ENCODE assay signal across 20 cellular contexts in the genomic region with DNA sequence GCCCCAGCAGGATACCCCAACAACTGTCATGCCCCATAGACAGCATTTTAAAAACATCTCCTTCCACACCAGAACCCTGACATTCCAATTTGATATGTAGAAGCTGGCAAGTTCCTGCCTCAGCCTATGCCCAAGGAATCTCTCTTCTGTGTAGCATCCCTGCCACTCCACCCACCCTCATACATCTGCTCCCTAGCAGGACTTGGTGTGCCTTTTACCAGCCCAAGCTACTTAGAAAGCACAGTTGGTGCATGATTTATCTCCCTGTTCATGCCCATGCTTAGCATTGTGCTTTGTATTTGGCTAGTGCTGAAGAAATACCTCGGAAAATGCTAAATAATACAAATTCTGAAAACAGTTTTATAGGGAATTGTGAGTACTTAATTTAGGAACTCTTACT.
DNase-seq lines count a peak whose midpoint lies in the region; ATAC-seq and TF ChIP-seq lines count a peak whose summit lies in the region.
"Had no signal": no experiment of that assay in that cellular context is flagged by ENCODE, and none has a peak within 500 bp of the region (broad histone marks: within the 10 kb centered on the region; RNA-seq: fewer than 3 reads in every experiment).

No MANE protein-coding gene starts in this region.

- TF ChIP-seq CTCF in A673 (conservative IDR thresholded peaks at IDR 0.05; ENCODE audit: low read depth, low read length) (no peak), mesothelial cell of epicardium (IDR thresholded peaks at IDR 0.05; ENCODE audit: unreplicated experiment) (no peak), right lobe of liver (IDR thresholded peaks at IDR 0.05) (no peak)

- H3K4me3 ChIP-seq in A673 (ENCODE audit: low read depth, low read length, poor library complexity, severe bottlenecking), result no peak overlapping the region
- H3K4me3 ChIP-seq in right lobe of liver, result no peak overlapping the region
- H3K4me3 ChIP-seq: BLaER1 treated with 17β-estradiol and CSF1 and Interleukin-3, amounts not matched to agents 10 nM and 100 nM; GM12878; GM23248 had no signal

- no peaks in the 10 kb centered on the region for H3K36me3 Mint-ChIP-seq in mesothelial cell of epicardium
- H3K36me3 Mint-ChIP-seq: CD14-positive monocyte; CD8-positive, alpha-beta memory T cell had no signal

- no peak for TF ChIP-seq POLR2A in right lobe of liver (IDR thresholded peaks at IDR 0.05)

- H3K4me3 Mint-ChIP-seq in mesothelial cell of epicardium, result no peak overlapping the region
- H3K4me3 Mint-ChIP-seq: CD14-positive monocyte; CD4-positive, alpha-beta T cell; CD8-positive, alpha-beta memory T cell had no signal

- peak overlapping the region; percentile 40 for H3K27ac Mint-ChIP-seq in mesothelial cell of epicardium
- H3K27ac Mint-ChIP-seq: CD14-positive monocyte; CD4-positive, alpha-beta T cell; CD8-positive, alpha-beta memory T cell had no signal

- intact Hi-C loops in A673 (cut with micrococcal nuclease; ENCODE audit: unreplicated experiment), result loop anchor here (2.0 to 5.0 kb wide), 3 partner anchors 118 to 1288 kb away; no protein-coding TSS in a partner anchor
- intact Hi-C loops in right lobe of liver (cut with DNase I), result no loop called here

- no peaks in the 10 kb centered on the region for H3K9me3 Mint-ChIP-seq in mesothelial cell of epicardium
- H3K9me3 Mint-ChIP-seq: CD4-positive, alpha-beta T cell; CD8-positive, alpha-beta memory T cell had no signal

- no peaks in the 10 kb centered on the region for H3K36me3 ChIP-seq in A673 (ENCODE audit: insufficient read depth, low read length, poor library complexity, severe bottlenecking)
- no peaks in the 10 kb centered on the region for H3K36me3 ChIP-seq in right lobe of liver
- H3K36me3 ChIP-seq: BE2C; BLaER1 treated with 17β-estradiol and CSF1 and Interleukin-3, amounts not matched to agents 10 nM and 100 nM had no signal

- BruUV-seq in A673 (replicated peaks; lab: Mats Ljungman, UMichigan), result no TSS peak

- peak; percentile 88 for DNase-seq in A673 (ENCODE audit: low spot score)
- DNase-seq in NCI-H69 (lab: John Stamatoyannopoulos, UW), result peak; percentile 38
- DNase-seq in mesothelial cell of epicardium (ENCODE audit: low spot score in 2 of 2, unreplicated experiment in 2 of 2), result no peak
- no peak for DNase-seq in activated CD4-positive, alpha-beta T cell treated with anti-CD3 and anti-CD28 coated beads, Interleukin-2, amount 50 U/mL, for 48 hours
- DNase-seq in ureter (ENCODE audit: low spot score), result no peak
- DNase-seq in right lobe of liver, result no peak
- DNase-seq: AML-193; BE2C; CD4-positive, alpha-beta T cell; CD8-positive, alpha-beta memory T cell; DMS 273 treated with DMSO at 0.1 percent for 48 hours; DMS79; EL; GDM1; GM23248; H7; HCEC 1CT had no signal

- no peaks in the 10 kb centered on the region for H3K27me3 ChIP-seq in A673 (replicated peaks; ENCODE audit: insufficient read depth, low read depth, low read length, poor library complexity)
- no peaks in the 10 kb centered on the region for H3K27me3 ChIP-seq in right lobe of liver
- H3K27me3 ChIP-seq: BE2C had no signal

- WGBS in right lobe of liver (ENCODE audit: insufficient coverage, low coverage, low lambda C conversion rate, missing lambda C conversion rate), result 84% methylated on average over 1 of the region's 1 CpG

- H3K27ac ChIP-seq in A673 (ENCODE audit: low read depth, low read length, poor library complexity, severe bottlenecking) (peak overlapping the region; percentile 100), right lobe of liver (no peak overlapping the region)
- H3K27ac ChIP-seq: GM23248 had no signal

- POLR2A ChIA-PET in A673 (lab: Charles Lee; ENCODE audit: low non-redundant PET), result no interaction called here

- peaks cover 74% of the 10 kb centered on the region for H3K4me1 Mint-ChIP-seq in mesothelial cell of epicardium
- H3K4me1 Mint-ChIP-seq: CD8-positive, alpha-beta memory T cell had no signal

- no peaks in the 10 kb centered on the region for H3K27me3 Mint-ChIP-seq in mesothelial cell of epicardium (ENCODE audit: low read depth)
- H3K27me3 Mint-ChIP-seq: CD4-positive, alpha-beta T cell had no signal

- CTCF ChIA-PET in A673 (lab: Charles Lee), result interaction anchor here (0.9 to 2.1 kb wide), 2 partner anchors 241 to 417 kb away, joined by 6 to 15 read pairs; no protein-coding TSS in a partner anchor

- H3K9me3 ChIP-seq in A673 (ENCODE audit: low read depth, low read length, poor library complexity, severe bottlenecking) (peaks cover 6% of the 10 kb centered on the region), right lobe of liver (no peaks in the 10 kb centered on the region)
- H3K9me3 ChIP-seq: BE2C had no signal

- peaks cover 86% of the 10 kb centered on the region for H3K4me1 ChIP-seq in A673 (ENCODE audit: insufficient read depth, low read length, poor library complexity, severe bottlenecking)
- H3K4me1 ChIP-seq in right lobe of liver, result no peaks in the 10 kb centered on the region

- ATAC-seq in right lobe of liver, result no peak
- ATAC-seq: GM12878 had no signal

Comparison
In these comparisons a context has a peak if more than half of its experiments do, and no peak if none do; other contexts are left out.
1. DNase-seq: peak in A673 (single experiment) and NCI-H69 (single experiment); none in mesothelial cell of epicardium (0 of 2), activated CD4-positive, alpha-beta T cell treated with anti-CD3 and anti-CD28 coated beads, Interleukin-2, amount 50 U/mL, for 48 hours (0 of 2), ureter (single experiment) and right lobe of liver (0 of 3).